Comparison of ENCODE assay signal across 9 cellular contexts in the genomic region with DNA sequence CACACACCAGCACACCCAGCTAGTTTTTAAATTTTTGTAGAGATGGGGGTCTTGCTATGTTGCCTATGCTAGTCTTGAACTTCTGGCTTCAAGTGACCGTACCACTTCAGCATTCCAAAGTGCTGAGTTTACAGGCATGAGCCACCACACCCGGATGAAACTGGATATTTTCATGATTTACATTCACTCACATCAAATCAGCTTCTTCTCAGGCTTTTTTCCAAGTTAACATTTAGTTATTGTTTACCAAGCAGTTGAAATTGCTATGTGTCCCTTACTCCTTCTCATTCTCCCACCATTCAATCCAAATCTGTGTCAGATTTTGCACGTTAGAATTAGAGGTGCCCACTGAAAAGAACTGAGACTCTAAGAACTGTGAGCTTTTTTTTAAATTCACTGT. TPM values are rescaled to one million over a fixed set of nuclear protein-coding genes. Genes with fewer than 3 reads are reported as not detected.
A peak's percentile ranks its signal among the peaks of the same experiment; 100 is the strongest.
DNase-seq lines count a peak whose midpoint lies in the region; ATAC-seq and TF ChIP-seq lines count a peak whose summit lies in the region.
"Had no signal": no experiment of that assay in that cellular context is flagged by ENCODE, and none has a peak within 500 bp of the region (broad histone marks: within the 10 kb centered on the region; RNA-seq: fewer than 3 reads in every experiment).

No MANE protein-coding gene starts in this region.

- POLR2A ChIA-PET in AG04450 (lab: Yijun Ruan, JAX) = interaction anchor here (2.0 to 2.4 kb wide), 2 partner anchors 8 to 33 kb away, joined by 5 to 13 read pairs; partner anchors contain the start of gene SYT11

- H3K27ac ChIP-seq in AG04450 (ENCODE audit: low read depth, low read length) = peak overlapping the region; percentile 85

- no peaks in the 10 kb centered on the region for H3F3A ChIP-seq in Loucy (ENCODE audit: low read depth)

- TF ChIP-seq CTCF in AG04450 (IDR thresholded peaks at IDR 0.05; ENCODE audit: low read depth, low read length) (no peak), Loucy (conservative IDR thresholded peaks at IDR 0.05; ENCODE audit: low read length) (no peak), choroid plexus epithelial cell (conservative IDR thresholded peaks at IDR 0.05; ENCODE audit: low read depth, low read length) (no peak)

- H3K4me1 ChIP-seq in Loucy (ENCODE audit: insufficient read depth, low read length, poor library complexity, severe bottlenecking) = peaks cover 6% of the 10 kb centered on the region

- H3K27me3 ChIP-seq in AG04450 (ENCODE audit: control insufficient read depth, insufficient read depth, low read length) (no peaks in the 10 kb centered on the region), Loucy (ENCODE audit: insufficient read depth, low read length, poor library complexity, severe bottlenecking) (no peaks in the 10 kb centered on the region)

- H3K9me2 ChIP-seq in Loucy (replicated peaks; ENCODE audit: low read depth, low read length) = no peaks in the 10 kb centered on the region

- H3K4me3 ChIP-seq in AG04450 (ENCODE audit: low read depth, low read length) (no peak overlapping the region), Loucy (ENCODE audit: low read length, poor library complexity, severe bottlenecking) (no peak overlapping the region), choroid plexus epithelial cell (ENCODE audit: low read depth, low read length) (no peak overlapping the region)

- peak overlapping the region; percentile 51 for H3K4me2 ChIP-seq in Loucy (ENCODE audit: low read depth, low read length, poor library complexity, severe bottlenecking)

- H3K9me3 ChIP-seq in AG04450 (ENCODE audit: control insufficient read depth, insufficient read depth, low read length) (no peaks in the 10 kb centered on the region), Loucy (ENCODE audit: insufficient read depth, low read depth, low read length) (no peaks in the 10 kb centered on the region)

- H3K79me2 ChIP-seq in Loucy (ENCODE audit: insufficient read depth, low read length) = no peaks in the 10 kb centered on the region

- H4K20me1 ChIP-seq in Loucy (ENCODE audit: insufficient read depth, low read length, poor library complexity, severe bottlenecking) = no peaks in the 10 kb centered on the region

- peak overlapping the region; percentile 37 for H3K9ac ChIP-seq in Loucy (ENCODE audit: low read depth, low read length, poor library complexity, severe bottlenecking)

- H2AFZ ChIP-seq in Loucy (ENCODE audit: low read length) = peak overlapping the region; percentile 64; the same call in 1 of the 2 replicates

- CTCF ChIA-PET in AG04450 (lab: Charles Lee) = interaction anchor here (0.5 kb wide), 1 partner anchor 27 kb away, joined by 3 read pairs; no protein-coding TSS in a partner anchor

- DNase-seq in AG04450 (ENCODE audit: low read depth, low spot score) = peak; percentile 59
- peak; percentile 82 for DNase-seq in choroid plexus epithelial cell (ENCODE audit: low read depth)
- peak; percentile 48 for DNase-seq in myocyte (ENCODE audit: low read depth)
- DNase-seq in NCI-H1105 treated with DMSO at 0.1 percent for 48 hours (lab: John Stamatoyannopoulos, UW) = no peak
- DNase-seq in NCI-H345 treated with DMSO at 0.1 percent for 48 hours (lab: John Stamatoyannopoulos, UW; ENCODE audit: unreplicated experiment) = no peak
- DNase-seq: NCI-H510A treated with DMSO at 0.1 percent for 48 hours had no signal

- ATAC-seq in GM21360 (IDR thresholded peaks at IDR 0.05; ENCODE audit: unreplicated experiment) (no peak), HG02571 (IDR thresholded peaks at IDR 0.05; ENCODE audit: unreplicated experiment) (no peak)

- no peaks in the 10 kb centered on the region for H3K36me3 ChIP-seq in Loucy (ENCODE audit: insufficient read depth, low read length)

RNA-seq across cellular contexts. Expression of gene RIT1, which starts 18.3 kb away (rescaled TPM):
- 56.4 and 65.2 TPM in 2 replicates for polyA plus RNA-seq in AG04450 (2011; rRNA removed)
- 61.1 and 69.2 TPM in 2 replicates for polyA minus RNA-seq in AG04450 (2011; rRNA and poly(A)+ RNA removed)
- 66.8 and 72.0 TPM in 2 replicates for total RNA-seq in myocyte
- polyA plus RNA-seq in myocyte (2012) = 68.7 TPM

RNA-seq across cellular contexts. Expression of gene SYT11, which starts 33.4 kb away (rescaled TPM):
- 44.8 and 49.0 TPM in 2 replicates for polyA plus RNA-seq in AG04450 (2011; rRNA removed)
- polyA minus RNA-seq in AG04450 (2011; rRNA and poly(A)+ RNA removed) = 52.2 and 55.1 TPM in 2 replicates
- 7.4 and 9.5 TPM in 2 replicates for total RNA-seq in myocyte
- polyA plus RNA-seq in myocyte (2012) = 19.3 TPM

RNA-seq across cellular contexts. Expression of gene GON4L, which starts 35.8 kb away (rescaled TPM):
- 22.3 and 24.5 TPM in 2 replicates for polyA plus RNA-seq in AG04450 (2011; rRNA removed)
- 38.8 and 43.6 TPM in 2 replicates for polyA minus RNA-seq in AG04450 (2011; rRNA and poly(A)+ RNA removed)
- 19.0 and 24.2 TPM in 2 replicates for total RNA-seq in myocyte
- 18.1 TPM for polyA plus RNA-seq in myocyte (2012)

RNA-seq across cellular contexts. Expression of gene KHDC4, which starts 41.4 kb away (rescaled TPM):
- polyA plus RNA-seq in AG04450 (2011; rRNA removed) = 34.9 and 39.0 TPM in 2 replicates
- 47.4 and 53.0 TPM in 2 replicates for polyA minus RNA-seq in AG04450 (2011; rRNA and poly(A)+ RNA removed)
- total RNA-seq in myocyte = 50.6 and 54.2 TPM in 2 replicates
- 32.6 TPM for polyA plus RNA-seq in myocyte (2012)

RNA-seq across cellular contexts. Expression of gene RXFP4, which starts 48.6 kb away (rescaled TPM):
- polyA plus RNA-seq in AG04450 (2011; rRNA removed) = not detected in 2 replicates
- polyA minus RNA-seq in AG04450 (2011; rRNA and poly(A)+ RNA removed) = not detected in 2 replicates
- total RNA-seq in myocyte = not detected in 2 replicates
- 0.35 TPM for polyA plus RNA-seq in myocyte (2012)

Comparison
In these comparisons a context has a peak if more than half of its experiments do, and no peak if none do; other contexts are left out.
1. DNase-seq: peak in AG04450 (single experiment), choroid plexus epithelial cell (single experiment) and myocyte (single experiment); none in NCI-H1105 treated with DMSO at 0.1 percent for 48 hours (single experiment) and NCI-H345 treated with DMSO at 0.1 percent for 48 hours (single experiment).